In genomic region chr3:194602580-194603300, GRCh38 we compare ENCODE assay signal across 18 cellular contexts.
"Had no signal": no experiment of that assay in that cellular context is flagged by ENCODE, and none has a peak within 500 bp of the region (broad histone marks: within the 10 kb centered on the region; RNA-seq: fewer than 3 reads in every experiment).

No MANE protein-coding gene starts in this region.

- H3K9ac ChIP-seq: parathyroid adenoma had no signal

- H3K36me3 Mint-ChIP-seq: activated CD4-positive, alpha-beta memory T cell treated with anti-CD3 and anti-CD28 coated beads for 36 hours; activated naive CD8-positive, alpha-beta T cell; memory B cell; T-cell had no signal

- H3K9me3 Mint-ChIP-seq: activated CD4-positive, alpha-beta memory T cell treated with anti-CD3 and anti-CD28 coated beads for 36 hours; activated T-cell treated with anti-CD3 and anti-CD28 coated beads, Interleukin-2, amount 50 U/mL, for 4 hours; memory B cell; T-cell; type B pancreatic cell had no signal

- H3K4me3 Mint-ChIP-seq: activated CD4-positive, alpha-beta memory T cell treated with anti-CD3 and anti-CD28 coated beads for 36 hours; activated naive CD8-positive, alpha-beta T cell; activated T-cell treated with anti-CD3 and anti-CD28 coated beads, Interleukin-2, amount 50 U/mL, for 4 hours; memory B cell; T-cell; type B pancreatic cell had no signal

- ATAC-seq: activated T-cell treated with anti-CD3 and anti-CD28 coated beads, Interleukin-2, amount 50 U/mL, for 4 hours; left lung; sciatic nerve; T-cell had no signal

- H3K4me1 Mint-ChIP-seq: memory B cell, T-cell had no signal

- H3K36me3 ChIP-seq: breast epithelium, left lung had no signal

- H3K27me3 Mint-ChIP-seq: activated CD4-positive, alpha-beta memory T cell treated with anti-CD3 and anti-CD28 coated beads for 36 hours; activated naive CD8-positive, alpha-beta T cell; memory B cell; T-cell; type B pancreatic cell had no signal

- H3K27ac ChIP-seq: breast epithelium, left lung, parathyroid adenoma, VCaP had no signal

- DNase-seq: activated CD4-positive, alpha-beta memory T cell treated with anti-CD3 and anti-CD28 coated beads for 36 hours; activated gamma-delta T cell; activated T-cell treated with anti-CD3 and anti-CD28 coated beads, Interleukin-2, amount 50 U/mL, for 4 hours; amygdala; hippocampal formation; stimulated activated CD4-positive, alpha-beta T cell treated with anti-CD3 and anti-CD28 coated beads, Interleukin-2, amount 100 ng/mL, for 24 hours; stimulated activated naive CD4-positive, alpha-beta T cell treated with Interleukin-2 at 50 U/mL for 16 hours; T-cell; T1000 had no signal

- H3K79me2 ChIP-seq: parathyroid adenoma had no signal

- FAIRE-seq: endometrium had no signal

- H3K4me3 ChIP-seq: breast epithelium, left lung had no signal

- H3K27ac Mint-ChIP-seq: activated CD4-positive, alpha-beta memory T cell treated with anti-CD3 and anti-CD28 coated beads for 36 hours; activated naive CD8-positive, alpha-beta T cell; memory B cell; T-cell; type B pancreatic cell had no signal

- H3K4me1 ChIP-seq: breast epithelium, left lung, parathyroid adenoma had no signal

- H3K9me3 ChIP-seq: breast epithelium, left lung had no signal

- H3K27me3 ChIP-seq: breast epithelium, left lung had no signal

- H2AFZ ChIP-seq: parathyroid adenoma had no signal
